ENCODE assay signal across 1 cellular context in genomic region chr22:48335442-48336139, GRCh38.
TF ChIP-seq lines count a peak whose summit lies in the region.

No MANE protein-coding gene starts in this region.

TF ChIP-seq in GM23338, 12 proteins besides CTCF, POLR2A, EP300 and RAD21 (continued from another document):
- no peak for TF ChIP-seq ZNF462 (CRISPR knock-in tag; IDR thresholded peaks at IDR 0.05)
- TF ChIP-seq NANOG (IDR thresholded peaks at IDR 0.05; ENCODE audit: borderline replicate concordance) = no peak
- TF ChIP-seq REST (IDR thresholded peaks at IDR 0.05; ENCODE audit: unreplicated experiment) = no peak
- TF ChIP-seq EZH2 (IDR thresholded peaks at IDR 0.05; ENCODE audit: low read depth, unreplicated experiment) = no peak
